ENCODE assay signal across 11 cellular contexts in the genomic region with DNA sequence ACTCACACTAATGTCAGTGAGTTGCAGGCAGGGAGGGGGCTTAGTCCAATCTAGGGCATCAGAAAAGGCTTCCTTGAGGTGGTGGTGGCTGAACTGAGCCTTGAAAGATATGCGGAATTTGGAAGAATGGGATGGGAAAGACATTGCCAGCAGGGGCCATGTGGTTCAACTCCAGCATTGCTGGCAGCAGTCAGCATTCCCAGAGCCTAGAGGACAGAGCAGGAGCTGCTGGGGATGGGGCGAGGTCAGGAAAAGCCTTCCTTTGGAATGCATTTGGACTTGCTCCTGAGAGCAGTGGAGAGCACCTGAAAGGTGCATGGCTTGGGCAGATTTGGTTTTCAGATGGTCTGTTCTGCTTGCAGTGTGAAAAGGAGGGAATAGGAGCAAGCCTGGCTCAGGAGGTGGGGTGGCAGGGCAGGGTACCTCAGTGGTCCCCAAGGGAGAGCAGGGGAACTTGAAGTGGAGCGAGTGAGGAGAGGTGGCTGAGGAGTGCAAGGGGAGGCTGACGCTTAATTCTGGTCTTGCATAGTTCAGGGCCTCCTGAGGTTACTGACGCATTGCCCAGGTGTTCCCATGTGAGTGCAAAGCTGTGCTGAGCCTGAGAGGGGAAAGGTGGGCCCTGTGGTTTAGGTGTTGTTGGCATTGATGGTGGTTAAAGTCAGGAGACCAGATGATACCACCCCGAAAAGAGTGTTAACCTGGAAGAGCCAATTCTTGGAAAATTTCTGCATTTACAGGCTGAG.
DNase-seq lines count a peak whose midpoint lies in the region; ATAC-seq and TF ChIP-seq lines count a peak whose summit lies in the region.
"Had no signal": no experiment of that assay in that cellular context is flagged by ENCODE, and none has a peak within 500 bp of the region (broad histone marks: within the 10 kb centered on the region; RNA-seq: fewer than 3 reads in every experiment).

No MANE protein-coding gene starts in this region.

- H3K4me3 ChIP-seq in Caco-2 (ENCODE audit: low read depth, low read length), result no peak overlapping the region
- H3K4me3 ChIP-seq in HUES48 (ENCODE audit: low read depth, low read length), result no peak overlapping the region
- H3K4me3 ChIP-seq in naive thymus-derived CD4-positive, alpha-beta T cell (ENCODE audit: low read length), result no peak overlapping the region
- H3K4me3 ChIP-seq in suprapubic skin, result no peak overlapping the region
- H3K4me3 ChIP-seq: breast epithelium, gastrocnemius medialis, transverse colon had no signal

- POLR2A ChIA-PET in Caco-2 (lab: Charles Lee), result no interaction called here
- POLR2A ChIA-PET in naive thymus-derived CD4-positive, alpha-beta T cell (lab: Charles Lee), result interaction anchor here (1.1 kb wide), 1 partner anchor 21 kb away, joined by 3 read pairs; no protein-coding TSS in a partner anchor

- no peak overlapping the region for H3K4me3 Mint-ChIP-seq in Caco-2 (ENCODE audit: unreplicated experiment)
- no peak overlapping the region for H3K4me3 Mint-ChIP-seq in dendritic cell treated with granulocyte-macrophage colony-stimulating factor and Interleukin-4, amounts not matched to agents 40 ng/mL and 50 ng/mL, for 4 days
- H3K4me3 Mint-ChIP-seq in naive thymus-derived CD4-positive, alpha-beta T cell, result no peak overlapping the region

- peak overlapping the region; percentile 65 for H3K27ac Mint-ChIP-seq in Caco-2 (ENCODE audit: unreplicated experiment)
- peak overlapping the region; percentile 51 for H3K27ac Mint-ChIP-seq in dendritic cell treated with granulocyte-macrophage colony-stimulating factor and Interleukin-4, amounts not matched to agents 40 ng/mL and 50 ng/mL, for 4 days
- peak overlapping the region in 7 of 9 donors; percentile 9 to 93 (median 34) for H3K27ac Mint-ChIP-seq in naive thymus-derived CD4-positive, alpha-beta T cell

- no peaks in the 10 kb centered on the region for H3K9me3 Mint-ChIP-seq in Caco-2 (ENCODE audit: unreplicated experiment)
- H3K9me3 Mint-ChIP-seq in dendritic cell treated with granulocyte-macrophage colony-stimulating factor and Interleukin-4, amounts not matched to agents 40 ng/mL and 50 ng/mL, for 4 days, result no peaks in the 10 kb centered on the region
- no peaks in the 10 kb centered on the region for H3K9me3 Mint-ChIP-seq in naive thymus-derived CD4-positive, alpha-beta T cell

- BruUV-seq in Caco-2 (replicated peaks; lab: Mats Ljungman, UMichigan), result no TSS peak

- peaks cover 13% of the 10 kb centered on the region for H3K4me1 Mint-ChIP-seq in Caco-2 (ENCODE audit: low read depth, unreplicated experiment)
- H3K4me1 Mint-ChIP-seq in dendritic cell treated with granulocyte-macrophage colony-stimulating factor and Interleukin-4, amounts not matched to agents 40 ng/mL and 50 ng/mL, for 4 days (ENCODE audit: low read depth), result peaks cover 94% of the 10 kb centered on the region
- peaks cover 45 to 96% (median 85%) of the 10 kb centered on the region in 7 donors for H3K4me1 Mint-ChIP-seq in naive thymus-derived CD4-positive, alpha-beta T cell

- no peaks in the 10 kb centered on the region for H3K9me3 ChIP-seq in Caco-2
- H3K9me3 ChIP-seq in HUES48 (ENCODE audit: control insufficient read depth, insufficient read depth, low read length), result no peaks in the 10 kb centered on the region
- H3K9me3 ChIP-seq in naive thymus-derived CD4-positive, alpha-beta T cell (ENCODE audit: control insufficient read depth in 2 of 3, low read length in 3 of 3), result no peaks in the 10 kb centered on the region
- H3K9me3 ChIP-seq in suprapubic skin, result no peaks in the 10 kb centered on the region
- H3K9me3 ChIP-seq: breast epithelium, gastrocnemius medialis, transverse colon had no signal

- no peaks in the 10 kb centered on the region for H3K36me3 Mint-ChIP-seq in Caco-2 (ENCODE audit: insufficient read depth, unreplicated experiment)
- peaks cover 50% of the 10 kb centered on the region for H3K36me3 Mint-ChIP-seq in dendritic cell treated with granulocyte-macrophage colony-stimulating factor and Interleukin-4, amounts not matched to agents 40 ng/mL and 50 ng/mL, for 4 days (ENCODE audit: low read depth)
- H3K36me3 Mint-ChIP-seq in naive thymus-derived CD4-positive, alpha-beta T cell, result peaks cover 0 to 26% (median 6%) of the 10 kb centered on the region in 5 donors

- no peak overlapping the region for H3K9ac ChIP-seq in HUES48 (ENCODE audit: low read depth, low read length)

- TF ChIP-seq CTCF in Caco-2 (IDR thresholded peaks at IDR 0.05; ENCODE audit: insufficient read depth in 1 of 2, low read depth in 1 of 2, low read length in 1 of 2, severe bottlenecking in 1 of 2, unreplicated experiment in 1 of 2), result no peak
- TF ChIP-seq CTCF in suprapubic skin (IDR thresholded peaks at IDR 0.05), result no peak

- TF ChIP-seq EP300 in suprapubic skin (IDR thresholded peaks at IDR 0.05), result no peak

- no peak for DNase-seq in Caco-2
- DNase-seq in naive thymus-derived CD4-positive, alpha-beta T cell, result no peak
- DNase-seq in dermis blood vessel endothelial cell, result no peak
- DNase-seq in NCI-H2081 (lab: John Stamatoyannopoulos, UW), result no peak
- DNase-seq in suprapubic skin (ENCODE audit: low spot score in 2 of 2), result no peak
- DNase-seq: gastrocnemius medialis; NK-92 treated with Interleukin-12 subunit alpha and Interleukin-12 subunit beta, amount 100 ng/mL, for 24 hours; transverse colon had no signal

- H3K27ac ChIP-seq in HUES48 (ENCODE audit: low read depth, low read length) (peak overlapping the region; percentile 21), suprapubic skin (no peak overlapping the region)
- no peak overlapping the region for H3K27ac ChIP-seq in naive thymus-derived CD4-positive, alpha-beta T cell (ENCODE audit: low read depth, low read length)
- H3K27ac ChIP-seq: breast epithelium, gastrocnemius medialis had no signal

- H3K27me3 Mint-ChIP-seq in Caco-2 (ENCODE audit: insufficient read depth, unreplicated experiment), result no peaks in the 10 kb centered on the region
- no peaks in the 10 kb centered on the region for H3K27me3 Mint-ChIP-seq in dendritic cell treated with granulocyte-macrophage colony-stimulating factor and Interleukin-4, amounts not matched to agents 40 ng/mL and 50 ng/mL, for 4 days
- H3K27me3 Mint-ChIP-seq in naive thymus-derived CD4-positive, alpha-beta T cell, result no peaks in the 10 kb centered on the region

- peaks cover 4% of the 10 kb centered on the region for H3K4me1 ChIP-seq in Caco-2
- peaks cover 47% of the 10 kb centered on the region for H3K4me1 ChIP-seq in HUES48 (ENCODE audit: control insufficient read depth, insufficient read depth, low read length)
- H3K4me1 ChIP-seq in naive thymus-derived CD4-positive, alpha-beta T cell (ENCODE audit: control insufficient read depth in 2 of 2, insufficient read depth in 2 of 2, low read length in 2 of 2), result peaks cover 15 to 17% of the 10 kb centered on the region in 2 donors
- peaks cover 40% of the 10 kb centered on the region for H3K4me1 ChIP-seq in suprapubic skin
- H3K4me1 ChIP-seq: breast epithelium had no signal

- CTCF ChIA-PET in Caco-2 (lab: Charles Lee), result no interaction called here
- CTCF ChIA-PET in naive thymus-derived CD4-positive, alpha-beta T cell (lab: Charles Lee), result no interaction called here

- TF ChIP-seq POLR2A in suprapubic skin (IDR thresholded peaks at IDR 0.05), result no peak

- WGBS in suprapubic skin, result 87% methylated on average over 6 of the region's 6 CpGs

- intact Hi-C loops in Caco-2 (cut with micrococcal nuclease; ENCODE audit: unreplicated experiment), result loop anchor here (1.0 kb wide), 1 partner anchor 17 kb away; no protein-coding TSS in a partner anchor
- intact Hi-C loops in dendritic cell treated with granulocyte-macrophage colony-stimulating factor and Interleukin-4, amounts not matched to agents 40 ng/mL and 50 ng/mL, for 4 days (cut with micrococcal nuclease), result no loop called here
- intact Hi-C loops in naive thymus-derived CD4-positive, alpha-beta T cell (cut with micrococcal nuclease), result no loop called here

- no peak for ATAC-seq in naive thymus-derived CD4-positive, alpha-beta T cell
- ATAC-seq: gastrocnemius medialis had no signal

- H3K36me3 ChIP-seq in Caco-2 (ENCODE audit: control insufficient read depth, insufficient read depth, low read length) (no peaks in the 10 kb centered on the region), HUES48 (ENCODE audit: control insufficient read depth, insufficient read depth, low read length) (no peaks in the 10 kb centered on the region), suprapubic skin (no peaks in the 10 kb centered on the region)
- no peaks in the 10 kb centered on the region for H3K36me3 ChIP-seq in naive thymus-derived CD4-positive, alpha-beta T cell (ENCODE audit: control insufficient read depth in 2 of 3, insufficient read depth in 3 of 3, low read length in 3 of 3)
- H3K36me3 ChIP-seq: breast epithelium, gastrocnemius medialis, transverse colon had no signal

- H3K27me3 ChIP-seq in Caco-2 (replicated peaks; ENCODE audit: control insufficient read depth, insufficient read depth, low read length) (no peaks in the 10 kb centered on the region), HUES48 (ENCODE audit: control insufficient read depth, insufficient read depth, low read length) (no peaks in the 10 kb centered on the region), suprapubic skin (no peaks in the 10 kb centered on the region)
- no peaks in the 10 kb centered on the region for H3K27me3 ChIP-seq in naive thymus-derived CD4-positive, alpha-beta T cell (ENCODE audit: control insufficient read depth in 2 of 2, insufficient read depth in 2 of 2, low read length in 2 of 2)
- H3K27me3 ChIP-seq: breast epithelium, transverse colon had no signal
